In genomic region chr4:83112678-83113428, GRCh38 we compare ENCODE assay signal across 1 cellular context.
TF ChIP-seq lines count a peak whose summit lies in the region.

No MANE protein-coding gene starts in this region.

TF ChIP-seq in IMR-90, 13 proteins besides CTCF, POLR2A, EP300 and RAD21:
- TF ChIP-seq CHD1 (IDR thresholded peaks at IDR 0.05; ENCODE audit: low read depth, low read length) (no peak), CEBPB (IDR thresholded peaks at IDR 0.05; ENCODE audit: low read depth, low read length) (no peak), ELK1 (IDR thresholded peaks at IDR 0.05; ENCODE audit: borderline replicate concordance, low read depth, low read length) (no peak), SMC3 (IDR thresholded peaks at IDR 0.05; ENCODE audit: low read depth, low read length) (no peak), BHLHE40 (IDR thresholded peaks at IDR 0.05; ENCODE audit: low read depth, low read length) (no peak), MAZ (IDR thresholded peaks at IDR 0.05; ENCODE audit: borderline replicate concordance, low read depth, low read length) (no peak), MXI1 (IDR thresholded peaks at IDR 0.05; ENCODE audit: borderline replicate concordance, low read depth, low read length) (no peak), NFE2L2 (IDR thresholded peaks at IDR 0.05; ENCODE audit: low read depth, low read length) (no peak)
